In the genomic region with DNA sequence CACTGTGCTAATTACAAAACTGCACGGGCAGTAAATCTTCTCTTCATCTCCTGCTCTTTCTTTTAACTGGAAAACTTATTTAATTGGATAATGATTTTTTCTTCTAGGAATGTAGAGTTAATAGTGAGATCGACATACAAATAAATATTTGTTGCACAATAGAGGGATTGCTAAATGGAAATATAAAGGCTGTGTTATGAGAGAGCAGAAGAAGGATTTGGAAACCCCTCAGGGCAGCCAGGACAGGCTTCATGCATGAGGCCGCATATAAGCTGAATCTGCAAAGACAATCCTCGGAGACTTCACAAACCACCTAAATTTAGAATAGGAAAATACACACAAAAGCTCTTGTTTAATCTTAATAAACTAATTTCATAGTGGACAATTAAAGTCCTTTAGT, we compare ENCODE assay signal across 8 cellular contexts. TPM values are rescaled to one million over a fixed set of nuclear protein-coding genes. Genes with fewer than 3 reads are reported as not detected.
"Had no signal": no experiment of that assay in that cellular context is flagged by ENCODE, and none has a peak within 500 bp of the region (broad histone marks: within the 10 kb centered on the region; RNA-seq: fewer than 3 reads in every experiment).

No MANE protein-coding gene starts in this region.

- H3K4me3 Mint-ChIP-seq: GM23338, H9 had no signal

- DNase-seq: H9, HCEC 1CT, KBM-7 had no signal

- H3K27ac Mint-ChIP-seq: GM23338, H9 had no signal

- H3K4me2 ChIP-seq: GM23338 had no signal

- H3K4me3 ChIP-seq: GM23338 had no signal

- ATAC-seq: GM23338 had no signal

- FAIRE-seq: H1, H54, HTR-8/SVneo had no signal

- H2AFZ ChIP-seq: GM23338 had no signal

RNA-seq across cellular contexts. Expression of a gene that starts 2.9 kb away (rescaled TPM):
- total RNA-seq: GM23338, H1, H9, HT-29 had no signal
- polyA plus RNA-seq: GM23338, H1 had no signal

RNA-seq across cellular contexts. Expression of a gene that starts 37.8 kb away (rescaled TPM):
- total RNA-seq: GM23338, H1, H9, HT-29 had no signal
- polyA plus RNA-seq: GM23338, H1 had no signal

RNA-seq across cellular contexts. Expression of a gene that starts 51.9 kb away (rescaled TPM):
- total RNA-seq: GM23338, H1, H9 had no signal
- polyA plus RNA-seq: GM23338, H1 had no signal
